ENCODE assay signal across 17 cellular contexts in genomic region chr13:43676320-43676719, GRCh38.
DNase-seq lines count a peak whose midpoint lies in the region; ATAC-seq, FAIRE-seq and TF ChIP-seq lines count a peak whose summit lies in the region.
"Had no signal": no experiment of that assay in that cellular context is flagged by ENCODE, and none has a peak within 500 bp of the region (broad histone marks: within the 10 kb centered on the region; RNA-seq: fewer than 3 reads in every experiment).

No MANE protein-coding gene starts in this region.

- H3K27me3 ChIP-seq in gastrocnemius medialis = no peaks in the 10 kb centered on the region
- H3K27me3 ChIP-seq in SJCRH30 = no peaks in the 10 kb centered on the region
- H3K27me3 ChIP-seq: testis had no signal

- peak; percentile 95 for ATAC-seq in GM18505 (IDR thresholded peaks at IDR 0.05; ENCODE audit: unreplicated experiment)
- ATAC-seq in GM19463 (IDR thresholded peaks at IDR 0.05; ENCODE audit: unreplicated experiment) = peak; percentile 95
- ATAC-seq in HG02884 (IDR thresholded peaks at IDR 0.05; ENCODE audit: unreplicated experiment) = peak; percentile 97
- peak; percentile 89 for ATAC-seq in HG03558 (IDR thresholded peaks at IDR 0.05; ENCODE audit: extremely low read depth, unreplicated experiment)
- no peak for ATAC-seq in gastrocnemius medialis
- ATAC-seq: left lobe of liver, Right ventricle myocardium inferior had no signal

- H3K27ac ChIP-seq in gastrocnemius medialis (no peak overlapping the region), SJCRH30 (no peak overlapping the region)
- H3K27ac ChIP-seq: C4-2B, testis had no signal

- H3K4me3 ChIP-seq in gastrocnemius medialis = no peak overlapping the region
- no peak overlapping the region for H3K4me3 ChIP-seq in SJCRH30
- H3K4me3 ChIP-seq: testis had no signal

- no peaks in the 10 kb centered on the region for H3K9me3 ChIP-seq in gastrocnemius medialis
- 0 out of 2 replicates have a peak, but pooled peaks cover 3% of the 10 kb centered on the region for H3K9me3 ChIP-seq in SJCRH30 (replicated peaks)
- H3K9me3 ChIP-seq: testis had no signal

- no peak for DNase-seq in gastrocnemius medialis
- DNase-seq in HTR-8/SVneo (ENCODE audit: insufficient read length, low spot score) = no peak
- no peak for DNase-seq in SJCRH30
- DNase-seq in NCI-H2171 (lab: John Stamatoyannopoulos, UW) = no peak
- DNase-seq: activated naive CD4-positive, alpha-beta T cell treated with anti-CD3 and anti-CD28 coated beads for 36 hours; cortex of kidney; foreskin melanocyte; NCI-H2227 treated with DMSO at 0.1 percent for 48 hours; stimulated activated CD4-positive, alpha-beta T cell treated with anti-CD3 and anti-CD28 coated beads, Interleukin-4, amount 100 ng/mL, for 24 hours; testis had no signal

- H3K4me1 ChIP-seq in gastrocnemius medialis (no peaks in the 10 kb centered on the region), SJCRH30 (no peaks in the 10 kb centered on the region)
- H3K4me1 ChIP-seq: testis had no signal

- FAIRE-seq in HTR-8/SVneo (lab: Jason Lieb, UNC) = no peak

- TF ChIP-seq CTCF in gastrocnemius medialis (IDR thresholded peaks at IDR 0.05 in 4 of 5, conservative IDR thresholded peaks at IDR 0.05 in 1 of 5) = no peak

- intact Hi-C loops in gastrocnemius medialis (cut with DNase I; ENCODE audit: low total_unique reads) = no loop called here

- H3K36me3 ChIP-seq in gastrocnemius medialis = no peaks in the 10 kb centered on the region
- peaks cover 3% of the 10 kb centered on the region; the same call in 1 of the 2 replicates for H3K36me3 ChIP-seq in SJCRH30

- in situ Hi-C loops in gastrocnemius medialis (cut with MboI; ENCODE audit: low sequenced_read_pairs in 4 of 4) = no loop called here

- TF ChIP-seq POLR2A in GM18505 (IDR thresholded peaks at IDR 0.05; ENCODE audit: borderline replicate concordance, extremely low read depth, insufficient read depth, insufficient read length) (no peak), gastrocnemius medialis (IDR thresholded peaks at IDR 0.05) (no peak)

Comparison
In these comparisons a context has a peak if more than half of its experiments do, and no peak if none do; other contexts are left out.
1. ATAC-seq: peak in GM18505 (single experiment), GM19463 (single experiment), HG02884 (single experiment) and HG03558 (single experiment); none in gastrocnemius medialis (0 of 2).